ENCODE assay signal across 8 cellular contexts in the genomic region with DNA sequence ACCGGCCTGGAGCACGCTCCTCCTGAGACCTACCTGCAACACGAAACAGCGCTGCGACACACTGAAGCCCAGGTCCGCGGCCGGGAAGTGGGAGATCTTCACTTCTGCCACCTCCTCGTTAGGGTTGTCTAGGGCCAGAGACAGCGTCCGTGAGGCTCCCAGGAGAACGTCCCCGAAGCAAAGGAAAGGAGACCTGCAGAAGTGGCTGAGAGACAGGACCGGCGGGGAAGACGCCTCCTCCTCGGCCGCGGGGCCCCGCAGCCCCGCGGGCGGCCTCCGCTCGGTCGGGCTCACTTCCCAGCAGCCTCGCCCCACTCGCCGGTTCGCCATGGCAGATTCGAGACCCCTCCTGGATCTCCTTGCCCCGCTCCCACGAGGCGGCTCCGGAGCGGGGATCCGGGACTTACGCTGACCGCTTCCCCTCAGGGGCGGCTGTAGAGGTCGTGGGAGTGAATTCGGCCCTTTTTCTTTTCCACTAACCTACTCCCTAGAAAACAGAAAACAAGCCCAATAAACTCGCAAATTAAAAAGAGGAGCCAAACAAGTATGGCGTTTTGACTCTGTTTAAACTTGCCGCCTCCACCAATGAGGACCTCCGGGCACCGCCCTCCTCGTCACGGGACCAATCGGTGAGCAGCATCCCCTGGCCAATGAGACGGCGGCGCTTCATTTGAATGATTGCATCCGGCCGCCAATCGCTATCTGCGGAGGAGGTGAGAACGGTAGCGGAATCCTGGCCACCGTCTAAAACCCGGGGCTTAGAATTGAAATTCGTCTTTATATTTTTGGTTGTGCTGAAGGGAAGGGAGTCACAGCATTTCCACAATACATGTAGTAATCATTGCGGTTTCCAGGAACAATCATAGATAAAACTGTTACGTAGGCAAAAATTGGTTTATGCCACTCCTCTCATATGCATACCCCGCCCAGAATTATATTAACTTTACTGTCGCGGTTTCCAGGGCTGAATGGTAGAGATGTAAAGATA. TPM values are rescaled to one million over a fixed set of nuclear protein-coding genes. Genes with fewer than 3 reads are reported as not detected.
A peak's percentile ranks its signal among the peaks of the same experiment; 100 is the strongest.
DNase-seq lines count a peak whose midpoint lies in the region; TF ChIP-seq lines count a peak whose summit lies in the region.

A gene with protein sequence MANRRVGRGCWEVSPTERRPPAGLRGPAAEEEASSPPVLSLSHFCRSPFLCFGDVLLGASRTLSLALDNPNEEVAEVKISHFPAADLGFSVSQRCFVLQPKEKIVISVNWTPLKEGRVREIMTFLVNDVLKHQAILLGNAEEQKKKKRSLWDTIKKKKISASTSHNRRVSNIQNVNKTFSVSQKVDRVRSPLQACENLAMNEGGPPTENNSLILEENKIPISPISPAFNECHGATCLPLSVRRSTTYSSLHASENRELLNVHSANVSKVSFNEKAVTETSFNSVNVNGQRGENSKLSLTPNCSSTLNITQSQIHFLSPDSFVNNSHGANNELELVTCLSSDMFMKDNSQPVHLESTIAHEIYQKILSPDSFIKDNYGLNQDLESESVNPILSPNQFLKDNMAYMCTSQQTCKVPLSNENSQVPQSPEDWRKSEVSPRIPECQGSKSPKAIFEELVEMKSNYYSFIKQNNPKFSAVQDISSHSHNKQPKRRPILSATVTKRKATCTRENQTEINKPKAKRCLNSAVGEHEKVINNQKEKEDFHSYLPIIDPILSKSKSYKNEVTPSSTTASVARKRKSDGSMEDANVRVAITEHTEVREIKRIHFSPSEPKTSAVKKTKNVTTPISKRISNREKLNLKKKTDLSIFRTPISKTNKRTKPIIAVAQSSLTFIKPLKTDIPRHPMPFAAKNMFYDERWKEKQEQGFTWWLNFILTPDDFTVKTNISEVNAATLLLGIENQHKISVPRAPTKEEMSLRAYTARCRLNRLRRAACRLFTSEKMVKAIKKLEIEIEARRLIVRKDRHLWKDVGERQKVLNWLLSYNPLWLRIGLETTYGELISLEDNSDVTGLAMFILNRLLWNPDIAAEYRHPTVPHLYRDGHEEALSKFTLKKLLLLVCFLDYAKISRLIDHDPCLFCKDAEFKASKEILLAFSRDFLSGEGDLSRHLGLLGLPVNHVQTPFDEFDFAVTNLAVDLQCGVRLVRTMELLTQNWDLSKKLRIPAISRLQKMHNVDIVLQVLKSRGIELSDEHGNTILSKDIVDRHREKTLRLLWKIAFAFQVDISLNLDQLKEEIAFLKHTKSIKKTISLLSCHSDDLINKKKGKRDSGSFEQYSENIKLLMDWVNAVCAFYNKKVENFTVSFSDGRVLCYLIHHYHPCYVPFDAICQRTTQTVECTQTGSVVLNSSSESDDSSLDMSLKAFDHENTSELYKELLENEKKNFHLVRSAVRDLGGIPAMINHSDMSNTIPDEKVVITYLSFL (N-terminal part only) (minus strand): TSS at position 562 of the 988 bp plus-strand sequence. CDS start 232 bp downstream, at position 330.

- peak within 1 kb of the TSS; percentile 94 for H3K27ac ChIP-seq in SJSA1

- peaks cover 8% of the 10 kb centered on the region for H3K4me1 ChIP-seq in SJSA1 (replicated peaks)
- H3K4me1 ChIP-seq in neuron (ENCODE audit: insufficient read depth, low read length): peaks cover 13% of the 10 kb centered on the region

- no peak for TF ChIP-seq CTCF in HFF-Myc (IDR thresholded peaks at IDR 0.05; ENCODE audit: low read depth, low read length, missing control alignments)

- H3K4me3 ChIP-seq in HFF-Myc (replicated peaks; ENCODE audit: low read depth, low read length): peak within 1 kb of the TSS; percentile 93
- peak within 1 kb of the TSS; percentile 71 for H3K4me3 ChIP-seq in SJSA1
- H3K4me3 ChIP-seq in neuron (ENCODE audit: low read length): peak within 1 kb of the TSS; percentile 68

- no peaks in the 10 kb centered on the region for H3K9me3 ChIP-seq in SJSA1 (replicated peaks)
- peaks cover 3% of the 10 kb centered on the region for H3K9me3 ChIP-seq in neuron (ENCODE audit: low read length)

- H2AFZ ChIP-seq in neuron (ENCODE audit: low read depth, low read length): peak within 1 kb of the TSS; percentile 86

- H3K27me3 ChIP-seq in SJSA1 (replicated peaks) (no peaks in the 10 kb centered on the region), neuron (ENCODE audit: insufficient read depth, low read length) (no peaks in the 10 kb centered on the region)

- H3K36me3 ChIP-seq in SJSA1 (peaks cover 38% of the 10 kb centered on the region), neuron (ENCODE audit: insufficient read depth, low read length) (peaks cover 23% of the 10 kb centered on the region)

- DNase-seq in GM03348 (ENCODE audit: low spot score): peak; percentile 96
- peak; percentile 81 for DNase-seq in HFF-Myc (ENCODE audit: extremely low read depth, low read depth)
- peak; percentile 91 for DNase-seq in MV-4-11 (lab: John Stamatoyannopoulos, UW)
- peak; percentile 95 to 97 for DNase-seq in SJSA1 (ENCODE audit: low read depth in 1 of 2, low spot score in 2 of 2)
- peak; percentile 89 for DNase-seq in activated gamma-delta T cell treated with anti-CD3 and anti-CD28 coated beads, Interleukin-2, amount 50 U/mL, for 16 hours (ENCODE audit: low read depth)
- peak; percentile 93 for DNase-seq in foreskin melanocyte
- DNase-seq in stromal cell of bone marrow (ENCODE audit: low read depth): peak; percentile 93

RNA-seq across cellular contexts. Expression of the gene that starts here (rescaled TPM):
- 62.2 and 77.2 TPM in 2 replicates for total RNA-seq in SJSA1 (2014; rRNA removed; shearing (Covaris generic))

Comparison
In these comparisons a context has a peak if more than half of its experiments do, and no peak if none do; other contexts are left out.
1. Peak in every context shown above with its lines: DNase-seq, H3K4me3 ChIP-seq and H3K27ac ChIP-seq.